In the genomic region with DNA sequence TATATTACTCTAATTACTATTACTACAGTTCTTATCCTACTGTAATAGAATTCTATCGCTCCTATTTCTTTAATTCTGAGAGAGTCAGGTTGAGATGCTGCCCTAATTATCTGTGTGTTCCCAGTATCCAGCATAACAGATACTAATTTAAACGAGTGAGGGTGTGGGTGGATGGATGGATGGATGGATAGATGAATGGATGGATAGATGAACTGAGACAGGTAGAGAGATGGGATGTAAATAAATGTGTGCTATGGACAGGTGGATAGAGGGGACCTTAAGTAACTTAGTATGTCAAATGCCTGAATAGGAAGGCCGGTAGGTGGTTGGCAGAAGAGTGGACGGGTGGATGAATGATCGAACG, we compare ENCODE assay signal across 9 cellular contexts.
DNase-seq lines count a peak whose midpoint lies in the region; ATAC-seq, FAIRE-seq and TF ChIP-seq lines count a peak whose summit lies in the region.
"Had no signal": no experiment of that assay in that cellular context is flagged by ENCODE, and none has a peak within 500 bp of the region (broad histone marks: within the 10 kb centered on the region; RNA-seq: fewer than 3 reads in every experiment).

No MANE protein-coding gene starts in this region.

- H3K27me3 Mint-ChIP-seq in naive thymus-derived CD4-positive, alpha-beta T cell, result peaks cover 33 to 43% (median 35%) of the 10 kb centered on the region in 5 donors

- H3K9me3 Mint-ChIP-seq in naive thymus-derived CD4-positive, alpha-beta T cell, result peaks cover 0 to 4% (median 0%) of the 10 kb centered on the region in 11 donors

- H3K27me3 ChIP-seq in ACC112 (ENCODE audit: insufficient read depth, low read length) (no peaks in the 10 kb centered on the region), K562 (ENCODE audit: control insufficient read depth in 2 of 2, insufficient read depth in 2 of 2, low read length in 2 of 2) (peaks cover 9 to 30% of the 10 kb centered on the region in 2 experiments; a peak in 4 of 5 replicates), H7 (ENCODE audit: control insufficient read depth, insufficient read depth, low read length) (peaks cover 6% of the 10 kb centered on the region)
- H3K27me3 ChIP-seq in naive thymus-derived CD4-positive, alpha-beta T cell (ENCODE audit: control insufficient read depth in 2 of 2, insufficient read depth in 2 of 2, low read length in 2 of 2), result peaks cover 0 to 6% of the 10 kb centered on the region in 2 donors
- no peaks in the 10 kb centered on the region for H3K27me3 ChIP-seq in effector memory CD4-positive, alpha-beta T cell (replicated peaks; ENCODE audit: control insufficient read depth, insufficient read depth, low read length, poor library complexity, severe bottlenecking)

- H3K79me2 ChIP-seq in ACC112 (ENCODE audit: control insufficient read depth, insufficient read depth, low read length, unreplicated experiment), result no peaks in the 10 kb centered on the region
- no peaks in the 10 kb centered on the region for H3K79me2 ChIP-seq in K562 (ENCODE audit: control insufficient read depth, insufficient read depth, low read length)

- POLR2A ChIA-PET in K562 (lab: Yijun Ruan, JAX), result no interaction called here
- POLR2A ChIA-PET in naive thymus-derived CD4-positive, alpha-beta T cell (lab: Charles Lee), result no interaction called here

- DNase-seq in HFF-Myc (ENCODE audit: extremely low read depth, low read depth), result no peak
- DNase-seq in K562 (ENCODE audit: extremely low read depth in 1 of 4, low spot score in 3 of 4), result no peak
- DNase-seq in naive thymus-derived CD4-positive, alpha-beta T cell, result no peak
- DNase-seq in NCI-H2171 (lab: John Stamatoyannopoulos, UW), result no peak
- no peak for DNase-seq in effector memory CD4-positive, alpha-beta T cell
- DNase-seq in H7, result no peak
- DNase-seq in NK-92 (lab: John Stamatoyannopoulos, UW; ENCODE audit: unreplicated experiment), result no peak

- H3K9me1 ChIP-seq in K562 (ENCODE audit: control insufficient read depth, insufficient read depth, low read length), result no peaks in the 10 kb centered on the region

- no peak for TF ChIP-seq RAD21 in K562 (CRISPR knock-in tag; conservative IDR thresholded peaks at IDR 0.05 in 1 of 2, IDR thresholded peaks at IDR 0.05 in 1 of 2)

- peaks cover 0 to 2% (median 0%) of the 10 kb centered on the region in 5 donors for H3K36me3 Mint-ChIP-seq in naive thymus-derived CD4-positive, alpha-beta T cell

- no TSS peak for BruUV-seq in K562 (replicated peaks; lab: Mats Ljungman, UMichigan)

- TF ChIP-seq CTCF in HFF-Myc (IDR thresholded peaks at IDR 0.05; ENCODE audit: low read depth, low read length, missing control alignments) (no peak), K562 (IDR thresholded peaks at IDR 0.05 in 2 of 3, conservative IDR thresholded peaks at IDR 0.05 in 1 of 3; ENCODE audit: insufficient read depth in 2 of 3, low read depth in 1 of 3, low read length in 3 of 3) (no peak)

- WGBS in K562 (ENCODE audit: insufficient coverage, low coverage, missing lambda C conversion rate), result 33% methylated on average over 6 of the region's 6 CpGs

- H2AFZ ChIP-seq in ACC112 (ENCODE audit: low read length, unreplicated experiment) (peak overlapping the region; percentile 55), K562 (ENCODE audit: low read depth, low read length) (peak overlapping the region; percentile 40; the same call in 1 of the 2 replicates)

- no peak for FAIRE-seq in K562 (lab: Jason Lieb, UNC)
- FAIRE-seq: endometrium had no signal

- peaks cover 8% of the 10 kb centered on the region for H3K4me1 ChIP-seq in ACC112 (ENCODE audit: control insufficient read depth, insufficient read depth, low read length, unreplicated experiment)
- H3K4me1 ChIP-seq in K562 (replicated peaks in 1 of 2; ENCODE audit: control insufficient read depth in 2 of 2, insufficient read depth in 2 of 2, low read length in 2 of 2), result peaks cover 0 to 12% of the 10 kb centered on the region in 2 experiments; a peak in 3 of 5 replicates
- H3K4me1 ChIP-seq in naive thymus-derived CD4-positive, alpha-beta T cell (ENCODE audit: control insufficient read depth in 2 of 2, insufficient read depth in 2 of 2, low read length in 2 of 2), result no peaks in the 10 kb centered on the region
- H3K4me1 ChIP-seq in effector memory CD4-positive, alpha-beta T cell (ENCODE audit: control insufficient read depth, insufficient read depth, low read length, poor library complexity, severe bottlenecking), result peaks cover 5% of the 10 kb centered on the region

- TF ChIP-seq EP300 in K562 (IDR thresholded peaks at IDR 0.05; ENCODE audit: low read length), result no peak

- H3K4me3 ChIP-seq in ACC112 (ENCODE audit: low read depth, low read length) (peak overlapping the region; percentile 68), HFF-Myc (replicated peaks; ENCODE audit: low read depth, low read length) (peak overlapping the region; percentile 29; the same call in 1 of the 2 replicates), K562 (no peak overlapping the region), H7 (ENCODE audit: insufficient read depth, low read depth, low read length) (no peak overlapping the region)
- H3K4me3 ChIP-seq in naive thymus-derived CD4-positive, alpha-beta T cell (ENCODE audit: low read length), result no peak overlapping the region
- H3K4me3 ChIP-seq in effector memory CD4-positive, alpha-beta T cell (ENCODE audit: insufficient read depth, low read depth, low read length, poor library complexity, severe bottlenecking), result no peak overlapping the region

- CTCF ChIA-PET in K562 (lab: Yijun Ruan, JAX; ENCODE audit: low intra/inter-chr PET ratio), result interaction anchor here (0.6 kb wide), 1 partner anchor 194 kb away, joined by 3 read pairs; no protein-coding TSS in a partner anchor
- CTCF ChIA-PET in naive thymus-derived CD4-positive, alpha-beta T cell (lab: Charles Lee), result no interaction called here

- in situ Hi-C loops in K562 (cut with MboI), result no loop called here

- no peak for TF ChIP-seq POLR2A in K562 (conservative IDR thresholded peaks at IDR 0.05)

- intact Hi-C loops in K562 (cut with micrococcal nuclease), result loop anchor here (10.0 kb wide), 1 partner anchor 258 kb away; no protein-coding TSS in a partner anchor
- intact Hi-C loops in naive thymus-derived CD4-positive, alpha-beta T cell (cut with micrococcal nuclease), result loop anchor here in 1 of 2 donors (1.0 to 10.0 kb wide), 3 partner anchors 318 to 440 kb away; a partner anchor contains a TSS

- no peaks in the 10 kb centered on the region for H4K20me1 ChIP-seq in K562 (replicated peaks; ENCODE audit: control insufficient read depth, insufficient read depth, low read length)

- no peak for ATAC-seq in K562
- no peak for ATAC-seq in naive thymus-derived CD4-positive, alpha-beta T cell

- H3K36me3 ChIP-seq in ACC112 (ENCODE audit: insufficient read depth, low read length), result no peaks in the 10 kb centered on the region
- H3K36me3 ChIP-seq in K562 (ENCODE audit: control insufficient read depth, insufficient read depth, low read length), result no peaks in the 10 kb centered on the region
- H3K36me3 ChIP-seq in naive thymus-derived CD4-positive, alpha-beta T cell (ENCODE audit: control insufficient read depth in 2 of 3, insufficient read depth in 3 of 3, low read length in 3 of 3), result no peaks in the 10 kb centered on the region
- no peaks in the 10 kb centered on the region for H3K36me3 ChIP-seq in effector memory CD4-positive, alpha-beta T cell (ENCODE audit: control insufficient read depth, insufficient read depth, low read length)
- no peaks in the 10 kb centered on the region for H3K36me3 ChIP-seq in H7 (replicated peaks; ENCODE audit: control insufficient read depth, insufficient read depth, low read length)

- H3K27ac ChIP-seq in ACC112 (ENCODE audit: low read depth, low read length) (peak overlapping the region; percentile 9; the same call in 1 of the 2 replicates), K562 (ENCODE audit: extremely low read depth, low read depth, low read length) (no peak overlapping the region)
- H3K27ac ChIP-seq in naive thymus-derived CD4-positive, alpha-beta T cell (ENCODE audit: low read depth, low read length), result no peak overlapping the region
- no peak overlapping the region for H3K27ac ChIP-seq in effector memory CD4-positive, alpha-beta T cell (ENCODE audit: insufficient read depth, low read length, poor library complexity, severe bottlenecking)

- no peaks in the 10 kb centered on the region for H3K9me3 ChIP-seq in K562 (replicated peaks; ENCODE audit: control insufficient read depth, insufficient read depth, low read depth, low read length)
- H3K9me3 ChIP-seq in naive thymus-derived CD4-positive, alpha-beta T cell (ENCODE audit: control insufficient read depth in 2 of 3, low read length in 3 of 3), result no peaks in the 10 kb centered on the region
- H3K9me3 ChIP-seq in effector memory CD4-positive, alpha-beta T cell (ENCODE audit: control insufficient read depth, low read length), result no peaks in the 10 kb centered on the region

- H3K4me2 ChIP-seq in K562 (ENCODE audit: insufficient read depth, low read length), result peak overlapping the region; percentile 41

- peak overlapping the region in 9 of 10 donors; percentile 41 to 79 (median 62) for H3K4me3 Mint-ChIP-seq in naive thymus-derived CD4-positive, alpha-beta T cell

- peak overlapping the region in 1 of 9 donors; percentile 35 for H3K27ac Mint-ChIP-seq in naive thymus-derived CD4-positive, alpha-beta T cell

- peaks cover 5 to 21% (median 7%) of the 10 kb centered on the region in 7 donors for H3K4me1 Mint-ChIP-seq in naive thymus-derived CD4-positive, alpha-beta T cell

- H3K9ac ChIP-seq in K562 (ENCODE audit: insufficient read depth in 1 of 2, low read depth in 2 of 2, low read length in 2 of 2), result no peak overlapping the region

TF ChIP-seq in K562, 482 proteins besides CTCF, POLR2A, EP300 and RAD21 (continues in another document):
- TF ChIP-seq GATAD2A (IDR thresholded peaks at IDR 0.05), result no peak
- TF ChIP-seq, protein P1, sequence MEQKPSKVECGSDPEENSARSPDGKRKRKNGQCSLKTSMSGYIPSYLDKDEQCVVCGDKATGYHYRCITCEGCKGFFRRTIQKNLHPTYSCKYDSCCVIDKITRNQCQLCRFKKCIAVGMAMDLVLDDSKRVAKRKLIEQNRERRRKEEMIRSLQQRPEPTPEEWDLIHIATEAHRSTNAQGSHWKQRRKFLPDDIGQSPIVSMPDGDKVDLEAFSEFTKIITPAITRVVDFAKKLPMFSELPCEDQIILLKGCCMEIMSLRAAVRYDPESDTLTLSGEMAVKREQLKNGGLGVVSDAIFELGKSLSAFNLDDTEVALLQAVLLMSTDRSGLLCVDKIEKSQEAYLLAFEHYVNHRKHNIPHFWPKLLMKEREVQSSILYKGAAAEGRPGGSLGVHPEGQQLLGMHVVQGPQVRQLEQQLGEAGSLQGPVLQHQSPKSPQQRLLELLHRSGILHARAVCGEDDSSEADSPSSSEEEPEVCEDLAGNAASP (IDR thresholded peaks at IDR 0.05), result no peak

Comparison
In these comparisons a context has a peak if more than half of its experiments do, and no peak if none do; other contexts are left out.
1. H3K4me3 ChIP-seq: peak in ACC112 (single experiment) and HFF-Myc (single experiment); none in K562 (single experiment), naive thymus-derived CD4-positive, alpha-beta T cell (single experiment), effector memory CD4-positive, alpha-beta T cell (single experiment) and H7 (single experiment).